ENCODE assay signal across 18 cellular contexts in genomic region chr10:125700355-125700911, GRCh38. TPM values are rescaled to one million over a fixed set of nuclear protein-coding genes. Genes with fewer than 3 reads are reported as not detected.
DNase-seq lines count a peak whose midpoint lies in the region; ATAC-seq, FAIRE-seq and TF ChIP-seq lines count a peak whose summit lies in the region.
"Had no signal": no experiment of that assay in that cellular context is flagged by ENCODE, and none has a peak within 500 bp of the region (broad histone marks: within the 10 kb centered on the region; RNA-seq: fewer than 3 reads in every experiment).

No MANE protein-coding gene starts in this region.

- no peak overlapping the region for H3K18ac ChIP-seq in IMR-90 (ENCODE audit: low read depth, low read length)

- no peak overlapping the region for H2BK15ac ChIP-seq in IMR-90 (ENCODE audit: low read depth, low read length)

- H3K56ac ChIP-seq in IMR-90 (ENCODE audit: extremely low read depth, insufficient read depth, low read length), result no peak overlapping the region

- H3K4me3 Mint-ChIP-seq in astrocyte (ENCODE audit: unreplicated experiment), result no peak overlapping the region
- H3K4me3 Mint-ChIP-seq: activated naive CD4-positive, alpha-beta T cell treated with anti-CD3 and anti-CD28 coated beads, Interleukin-2, amount 50 U/mL, for 24 hours; H9 had no signal

- H3K79me2 ChIP-seq in astrocyte (ENCODE audit: insufficient read depth, low read length), result no peaks in the 10 kb centered on the region

- BruUV-seq in IMR-90 (replicated peaks; lab: Mats Ljungman, UMichigan), result no TSS peak

- H3K9me3 Mint-ChIP-seq in astrocyte (ENCODE audit: unreplicated experiment), result no peaks in the 10 kb centered on the region

- H4K5ac ChIP-seq in IMR-90 (ENCODE audit: low read depth, low read length), result no peak overlapping the region

- H3K79me1 ChIP-seq in IMR-90 (ENCODE audit: low read depth in 1 of 2, low read length in 2 of 2), result no peaks in the 10 kb centered on the region

- POLR2A ChIA-PET in IMR-90 (lab: Charles Lee; ENCODE audit: unreplicated experiment), result no interaction called here
- POLR2A ChIA-PET in GM10248 (lab: Yijun Ruan, JAX), result no interaction called here

- H3K36me3 Mint-ChIP-seq in astrocyte (ENCODE audit: low read depth, unreplicated experiment), result no peaks in the 10 kb centered on the region
- H3K36me3 Mint-ChIP-seq: activated naive CD4-positive, alpha-beta T cell treated with anti-CD3 and anti-CD28 coated beads, Interleukin-2, amount 50 U/mL, for 24 hours had no signal

- H3K4me1 ChIP-seq in IMR-90 (ENCODE audit: control insufficient read depth, insufficient read depth, low read length) (no peaks in the 10 kb centered on the region; the same call in 1 of the 2 replicates), astrocyte (ENCODE audit: insufficient read depth, low read length) (no peaks in the 10 kb centered on the region), upper lobe of right lung (no peaks in the 10 kb centered on the region)

- H4K20me1 ChIP-seq in IMR-90 (ENCODE audit: insufficient read depth, low read length) (no peaks in the 10 kb centered on the region), astrocyte (ENCODE audit: insufficient read depth, low read length) (no peaks in the 10 kb centered on the region)

- no peak overlapping the region for H3K27ac Mint-ChIP-seq in astrocyte (ENCODE audit: unreplicated experiment)
- H3K27ac Mint-ChIP-seq: activated naive CD4-positive, alpha-beta T cell treated with anti-CD3 and anti-CD28 coated beads, Interleukin-2, amount 50 U/mL, for 24 hours had no signal

- H3K9ac ChIP-seq in IMR-90 (ENCODE audit: low read depth, low read length) (no peak overlapping the region), astrocyte (ENCODE audit: low read length) (no peak overlapping the region)

- H3K27ac ChIP-seq in IMR-90 (ENCODE audit: insufficient read depth, low read length) (no peak overlapping the region), astrocyte (ENCODE audit: low read depth, low read length) (no peak overlapping the region), upper lobe of right lung (no peak overlapping the region)

- H3K4ac ChIP-seq in IMR-90 (ENCODE audit: low read depth, low read length), result no peak overlapping the region

- TF ChIP-seq CTCF in IMR-90 (conservative IDR thresholded peaks at IDR 0.05; ENCODE audit: low read depth, low read length), result peak; percentile 43
- peak; percentile 9 for TF ChIP-seq CTCF in astrocyte (IDR thresholded peaks at IDR 0.05; ENCODE audit: insufficient read depth, low read depth, low read length)
- no peak for TF ChIP-seq CTCF in upper lobe of right lung (IDR thresholded peaks at IDR 0.05)
- no peak for TF ChIP-seq CTCF in GM10248 (IDR thresholded peaks at IDR 0.05; ENCODE audit: control extremely low read depth, extremely low read depth, low read depth, missing control alignments)

- in situ Hi-C loops in IMR-90 (cut with MboI; ENCODE audit: low sequenced_read_pairs), result loop anchor here (10.0 kb wide), 1 partner anchor 536 kb away; the partner anchor contains the start of gene CTBP2

- H3K9me1 ChIP-seq in IMR-90 (ENCODE audit: insufficient read depth, low read length), result no peaks in the 10 kb centered on the region

- no peak overlapping the region for H3K14ac ChIP-seq in IMR-90 (replicated peaks; ENCODE audit: low read depth, low read length)

- H3K36me3 ChIP-seq in IMR-90 (ENCODE audit: control insufficient read depth, insufficient read depth, low read length), result no peaks in the 10 kb centered on the region
- H3K36me3 ChIP-seq in astrocyte (ENCODE audit: insufficient read depth, low read length), result no peaks in the 10 kb centered on the region
- no peaks in the 10 kb centered on the region for H3K36me3 ChIP-seq in upper lobe of right lung

- CTCF ChIA-PET in IMR-90 (lab: Yijun Ruan, JAX), result no interaction called here
- CTCF ChIA-PET in GM10248 (lab: Yijun Ruan, JAX), result interaction anchor here (1.5 kb wide), 1 partner anchor 13 kb away, joined by 3 read pairs; no protein-coding TSS in a partner anchor

- H3K27me3 ChIP-seq in IMR-90 (ENCODE audit: control insufficient read depth, insufficient read depth, low read length), result peaks cover 4% of the 10 kb centered on the region; the same call in 1 of the 2 replicates
- no peaks in the 10 kb centered on the region for H3K27me3 ChIP-seq in astrocyte (ENCODE audit: insufficient read depth, low read length)
- no peaks in the 10 kb centered on the region for H3K27me3 ChIP-seq in upper lobe of right lung

- WGBS in IMR-90 (ENCODE audit: extremely low coverage in 2 of 2, insufficient read length in 1 of 2), 2 experiments, result no CpG with 5 or more reads among the region's 3 CpGs

- TF ChIP-seq RAD21 in IMR-90 (IDR thresholded peaks at IDR 0.05; ENCODE audit: low read length), result peak; percentile 48

- H2BK20ac ChIP-seq in IMR-90 (ENCODE audit: low read depth, low read length), result no peak overlapping the region

- no peak overlapping the region for H4K91ac ChIP-seq in IMR-90 (ENCODE audit: insufficient read depth, low read depth, low read length)

- no peak overlapping the region for H2AK5ac ChIP-seq in IMR-90 (ENCODE audit: low read depth, low read length)

- H2AFZ ChIP-seq in IMR-90 (replicated peaks; ENCODE audit: low read length, poor library complexity) (no peak overlapping the region), astrocyte (ENCODE audit: low read depth, low read length) (no peak overlapping the region)

- peak; percentile 20 to 38 for DNase-seq in AML-193 (lab: John Stamatoyannopoulos, UW)
- peak; percentile 53 for DNase-seq in IMR-90
- DNase-seq in astrocyte (ENCODE audit: low read depth), result no peak
- peak; percentile 52 for DNase-seq in iris pigment epithelial cell (ENCODE audit: low read depth)
- no peak for DNase-seq in NCI-H2081 treated with DMSO at 0.1 percent for 48 hours (lab: John Stamatoyannopoulos, UW)
- no peak for DNase-seq in upper lobe of right lung
- no peak for DNase-seq in cerebellar cortex (ENCODE audit: low spot score)
- DNase-seq in GM10248 (ENCODE audit: extremely low spot score), result no peak
- DNase-seq: activated CD4-positive, alpha-beta T cell treated with anti-CD3 and anti-CD28 coated beads, Interleukin-2, amount 50 U/mL, for 48 hours; Calu3; H9; NCI-H1930; posterior cingulate gyrus; stimulated activated naive CD4-positive, alpha-beta T cell had no signal

- no peak overlapping the region for H3K4me3 ChIP-seq in IMR-90 (ENCODE audit: insufficient read depth, low read depth, low read length)
- H3K4me3 ChIP-seq in astrocyte (ENCODE audit: insufficient read depth, low read depth, low read length), result no peak overlapping the region
- no peak overlapping the region for H3K4me3 ChIP-seq in upper lobe of right lung

- H3K4me1 Mint-ChIP-seq in astrocyte (ENCODE audit: low read depth, unreplicated experiment), result peaks cover 1% of the 10 kb centered on the region
- H3K4me1 Mint-ChIP-seq: activated naive CD4-positive, alpha-beta T cell treated with anti-CD3 and anti-CD28 coated beads, Interleukin-2, amount 50 U/mL, for 24 hours; H9 had no signal

- H3K23ac ChIP-seq in IMR-90 (ENCODE audit: low read depth, low read length), result no peak overlapping the region

- peak; percentile 54 for FAIRE-seq in astrocyte (lab: Jason Lieb, UNC)
- FAIRE-seq: HepG2 had no signal

- no peak overlapping the region for H3K4me2 ChIP-seq in IMR-90 (ENCODE audit: low read depth, low read length)
- no peak overlapping the region for H3K4me2 ChIP-seq in astrocyte (ENCODE audit: low read length)

- H2BK5ac ChIP-seq in IMR-90 (ENCODE audit: low read depth, low read length, poor library complexity, severe bottlenecking), result no peak overlapping the region

- no peaks in the 10 kb centered on the region for H3K9me3 ChIP-seq in IMR-90 (ENCODE audit: control insufficient read depth, insufficient read depth, low read length)
- H3K9me3 ChIP-seq in astrocyte (ENCODE audit: insufficient read depth, low read depth, low read length), result no peaks in the 10 kb centered on the region
- H3K9me3 ChIP-seq in upper lobe of right lung, result no peaks in the 10 kb centered on the region

- peaks cover 2% of the 10 kb centered on the region for H3K27me3 Mint-ChIP-seq in astrocyte (ENCODE audit: low read depth, unreplicated experiment)
- H3K27me3 Mint-ChIP-seq: activated naive CD4-positive, alpha-beta T cell treated with anti-CD3 and anti-CD28 coated beads, Interleukin-2, amount 50 U/mL, for 24 hours had no signal

- intact Hi-C loops in IMR-90 (cut with micrococcal nuclease) (loop anchor here (2.0 to 10.0 kb wide), 3 partner anchors 176 to 653 kb away; partner anchors contain the start of gene CTBP2), upper lobe of right lung (cut with DNase I) (no loop called here)

- peak; percentile 70 for ATAC-seq in IMR-90 (ENCODE audit: low read depth)
- no peak for ATAC-seq in upper lobe of right lung
- ATAC-seq: HepG2 had no signal

- no peak for TF ChIP-seq POLR2A in IMR-90 (IDR thresholded peaks at IDR 0.05; ENCODE audit: low read depth, low read length)

- H2AK9ac ChIP-seq in IMR-90 (replicated peaks; ENCODE audit: low read depth, low read length, poor library complexity), result no peak overlapping the region

- no peak overlapping the region for H2BK120ac ChIP-seq in IMR-90 (ENCODE audit: low read depth, low read length)

- H4K8ac ChIP-seq in IMR-90 (ENCODE audit: low read depth in 2 of 2, low read length in 2 of 2), result no peak overlapping the region

- dilution Hi-C loops in IMR-90 (cut with HindIII; ENCODE audit: low sequenced_read_pairs, unreplicated experiment), result no loop called here

TF ChIP-seq in IMR-90, 13 proteins besides CTCF, POLR2A, EP300 and RAD21 (continues in another document):
- TF ChIP-seq RFX5 (IDR thresholded peaks at IDR 0.05; ENCODE audit: low read depth, low read length), result no peak
- no peak for TF ChIP-seq SMC3 (IDR thresholded peaks at IDR 0.05; ENCODE audit: low read depth, low read length)
- TF ChIP-seq ELK1 (IDR thresholded peaks at IDR 0.05; ENCODE audit: borderline replicate concordance, low read depth, low read length), result no peak

RNA-seq across cellular contexts. Expression of gene TEX36, which starts 17.5 kb away (rescaled TPM):
- total RNA-seq in IMR-90 (2012; rRNA removed), result not detected in 2 replicates
- not detected in 2 replicates for polyA plus RNA-seq in IMR-90 (2012; rRNA removed)
- polyA plus RNA-seq in IMR-90 (2012; cell fraction: cytosol; rRNA removed), result not detected in 2 replicates
- polyA plus RNA-seq in IMR-90 (2012; cell fraction: nucleus; rRNA removed; ENCODE audit: low replicate concordance), result not detected in 2 replicates
- total RNA-seq in astrocyte, result not detected in 2 replicates
- not detected for total RNA-seq in upper lobe of right lung
- total RNA-seq: Calu3; H9; HepG2; lung microvascular endothelial cell; T-helper 2 cell treated with Interferon-gamma antibody and Interleukin-4, amounts not matched to agents 100 ng/mL and 5 ng/mL, for 36 hours had no signal
- polyA plus RNA-seq: HepG2 had no signal

RNA-seq across cellular contexts. Expression of gene EDRF1, which starts 19.1 kb away (rescaled TPM):
- total RNA-seq in IMR-90 (2012; rRNA removed) (24.9 and 28.1 TPM in 2 replicates), astrocyte (24.0 and 25.7 TPM in 2 replicates), upper lobe of right lung (20.8 TPM)
- polyA plus RNA-seq in IMR-90 (2012; rRNA removed), result 14.1 and 17.0 TPM in 2 replicates
- polyA plus RNA-seq in IMR-90 (2012; cell fraction: cytosol; rRNA removed), result 2.8 and 3.3 TPM in 2 replicates
- polyA plus RNA-seq in IMR-90 (2012; cell fraction: nucleus; rRNA removed; ENCODE audit: low replicate concordance), result 16.1 and 66.2 TPM in 2 replicates

Comparison
In these comparisons a context has a peak if more than half of its experiments do, and no peak if none do; other contexts are left out.
1. DNase-seq: peak in AML-193 (2 of 2), IMR-90 (single experiment) and iris pigment epithelial cell (single experiment); none in astrocyte (single experiment), NCI-H2081 treated with DMSO at 0.1 percent for 48 hours (single experiment), upper lobe of right lung (single experiment), cerebellar cortex (single experiment) and GM10248 (single experiment).
2. CTCF ChIP-seq: peak in IMR-90 (single experiment) and astrocyte (single experiment); none in upper lobe of right lung (single experiment) and GM10248 (single experiment).